In the genomic region with DNA sequence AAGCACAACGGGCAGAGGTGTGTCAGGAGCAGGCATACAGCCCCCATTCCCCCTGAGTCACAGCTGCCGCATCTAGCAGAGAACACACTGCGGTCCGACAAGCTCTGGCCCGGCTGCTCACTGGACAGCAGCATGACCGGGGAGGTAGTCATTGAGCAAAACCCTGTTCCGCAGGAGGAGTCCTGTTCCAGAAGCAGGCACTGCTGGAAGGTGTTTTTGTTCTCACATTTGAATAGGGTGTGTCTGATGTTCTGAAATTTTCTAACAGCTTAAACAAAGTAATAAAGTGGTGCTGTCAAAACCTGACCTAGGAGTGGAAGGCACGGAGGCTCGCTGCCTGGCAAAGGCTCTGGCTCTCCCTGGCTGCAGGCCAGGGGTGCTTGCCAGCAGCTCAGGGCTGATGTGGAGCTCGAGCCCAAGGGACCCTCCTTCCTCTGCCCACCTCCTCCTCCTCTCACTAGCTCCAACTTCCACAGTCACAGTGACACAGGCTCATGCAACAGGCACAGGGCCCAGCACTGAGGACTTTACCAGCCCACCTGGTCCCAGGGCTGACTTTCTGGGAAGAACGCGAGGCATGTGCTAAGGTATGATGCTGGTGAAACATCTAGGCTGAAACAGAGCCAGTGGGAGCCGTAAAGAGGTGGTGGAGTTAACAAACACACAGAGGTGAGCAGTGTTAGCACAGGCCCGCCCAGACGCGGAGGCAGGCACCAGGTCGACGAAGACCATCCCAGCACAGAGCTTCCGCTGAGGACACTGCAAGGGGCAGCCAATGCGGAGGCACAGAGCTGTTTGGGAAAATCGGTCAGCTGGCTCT, we compare ENCODE assay signal across 12 cellular contexts.
DNase-seq lines count a peak whose midpoint lies in the region; ATAC-seq and TF ChIP-seq lines count a peak whose summit lies in the region.
"Had no signal": no experiment of that assay in that cellular context is flagged by ENCODE, and none has a peak within 500 bp of the region (broad histone marks: within the 10 kb centered on the region; RNA-seq: fewer than 3 reads in every experiment).

No MANE protein-coding gene starts in this region.

- ATAC-seq in left lung (peak; percentile 77), GM21360 (IDR thresholded peaks at IDR 0.05; ENCODE audit: unreplicated experiment) (no peak)
- ATAC-seq: WTC11 had no signal

- peak overlapping the region; percentile 77 for H3K27ac Mint-ChIP-seq in activated CD4-positive, alpha-beta T cell treated with anti-CD3 and anti-CD28 coated beads, Interleukin-2, amount 10 ng/mL, durations not matched to agents 7 days and 5 days
- H3K27ac Mint-ChIP-seq: HFFc6, WTC11 had no signal

- H3K4me3 Mint-ChIP-seq in activated CD4-positive, alpha-beta T cell treated with anti-CD3 and anti-CD28 coated beads, Interleukin-2, amount 10 ng/mL, durations not matched to agents 7 days and 5 days, result peak overlapping the region; percentile 28
- H3K4me3 Mint-ChIP-seq: HFFc6, WTC11 had no signal

- intact Hi-C loops in adrenal gland (cut with DNase I), result loop anchor here in 1 of 2 donors (10.0 kb wide), 1 partner anchor 160 kb away; no protein-coding TSS in a partner anchor
- intact Hi-C loops in left lung (cut with DNase I), result no loop called here
- intact Hi-C loops in testis (cut with DNase I; ENCODE audit: low total_unique reads), result no loop called here

- H3K4me1 Mint-ChIP-seq in activated CD4-positive, alpha-beta T cell treated with anti-CD3 and anti-CD28 coated beads, Interleukin-2, amount 10 ng/mL, durations not matched to agents 7 days and 5 days, result peaks cover 46% of the 10 kb centered on the region

- no peaks in the 10 kb centered on the region for H3K9me3 Mint-ChIP-seq in activated CD4-positive, alpha-beta T cell treated with anti-CD3 and anti-CD28 coated beads, Interleukin-2, amount 10 ng/mL, durations not matched to agents 7 days and 5 days
- H3K9me3 Mint-ChIP-seq: HFFc6, WTC11 had no signal

- peaks cover 0 to 70% of the 10 kb centered on the region in 2 donors for H3K36me3 ChIP-seq in adrenal gland (replicated peaks in 1 of 2)
- peaks cover 6 to 84% of the 10 kb centered on the region in 2 donors for H3K36me3 ChIP-seq in left lung
- no peaks in the 10 kb centered on the region for H3K36me3 ChIP-seq in testis (ENCODE audit: low read depth, missing control alignments)

- H3K4me3 ChIP-seq in adrenal gland (no peak overlapping the region), left lung (no peak overlapping the region), testis (no peak overlapping the region)

- no peak for DNase-seq in activated CD4-positive, alpha-beta T cell treated with anti-CD3 and anti-CD28 coated beads, Interleukin-2, amount 10 ng/mL, durations not matched to agents 7 days and 5 days
- DNase-seq in activated CD4-positive, alpha-beta T cell treated with anti-CD3 and anti-CD28 coated beads, Interleukin-2, amount 50 U/mL, for 48 hours, result no peak
- DNase-seq in adrenal gland, result peak in 6 of 7 donors; percentile 45 to 64 (median 51)
- DNase-seq in left lung, result peak in 1 of 2 donors; percentile 50
- DNase-seq in testis, result peak; percentile 65
- no peak for DNase-seq in NCI-H446 treated with DMSO at 0.1 percent for 48 hours (lab: John Stamatoyannopoulos, UW)
- DNase-seq in HUDEP-2 (lab: John Stamatoyannopoulos, UW; ENCODE audit: unreplicated experiment in 76 of 76), result no peak
- DNase-seq: foreskin melanocyte, GF-D8, HFFc6 had no signal

- TF ChIP-seq CTCF in adrenal gland (IDR thresholded peaks at IDR 0.05) (no peak), left lung (IDR thresholded peaks at IDR 0.05) (no peak), testis (IDR thresholded peaks at IDR 0.05) (no peak)

- H3K9me3 ChIP-seq in adrenal gland (replicated peaks in 1 of 3), result no peaks in the 10 kb centered on the region
- H3K9me3 ChIP-seq in left lung, result no peaks in the 10 kb centered on the region
- H3K9me3 ChIP-seq in testis, result no peaks in the 10 kb centered on the region

- CTCF ChIA-PET in activated CD4-positive, alpha-beta T cell treated with anti-CD3 and anti-CD28 coated beads, Interleukin-2, amount 10 ng/mL, durations not matched to agents 7 days and 5 days (lab: Charles Lee), result interaction anchor here (1.0 to 4.1 kb wide), 11 partner anchors 9 to 587 kb away, joined by 3 to 18 read pairs (median 3); no protein-coding TSS in a partner anchor

- 73 to 78% (median 74%) methylated on average over 21 of the region's 21 CpGs for WGBS in adrenal gland, 4 donors
- WGBS in testis, 2 donors, result 68 to 70% methylated on average over 17 to 21 of the region's 21 CpGs

- peaks cover 65% of the 10 kb centered on the region for H3K36me3 Mint-ChIP-seq in activated CD4-positive, alpha-beta T cell treated with anti-CD3 and anti-CD28 coated beads, Interleukin-2, amount 10 ng/mL, durations not matched to agents 7 days and 5 days (ENCODE audit: low read depth)

- H3K27me3 Mint-ChIP-seq in activated CD4-positive, alpha-beta T cell treated with anti-CD3 and anti-CD28 coated beads, Interleukin-2, amount 10 ng/mL, durations not matched to agents 7 days and 5 days, result no peaks in the 10 kb centered on the region

- peak overlapping the region in 1 of 5 donors; percentile 12 for H3K27ac ChIP-seq in adrenal gland
- H3K27ac ChIP-seq in left lung, result peak overlapping the region in 1 of 2 donors; percentile 13
- H3K27ac ChIP-seq in testis, result no peak overlapping the region

- POLR2A ChIA-PET in activated CD4-positive, alpha-beta T cell treated with anti-CD3 and anti-CD28 coated beads, Interleukin-2, amount 10 ng/mL, durations not matched to agents 7 days and 5 days (lab: Charles Lee), result interaction anchor here (0.9 kb wide), 2 partner anchors 172 to 190 kb away, joined by 3 to 4 read pairs; no protein-coding TSS in a partner anchor

- TF ChIP-seq POLR2A in adrenal gland (IDR thresholded peaks at IDR 0.05) (no peak), testis (IDR thresholded peaks at IDR 0.05) (no peak)

- H3K27me3 ChIP-seq in adrenal gland, result no peaks in the 10 kb centered on the region
- no peaks in the 10 kb centered on the region for H3K27me3 ChIP-seq in left lung
- H3K27me3 ChIP-seq in testis, result no peaks in the 10 kb centered on the region

- no peaks in the 10 kb centered on the region for H3K4me1 ChIP-seq in adrenal gland (replicated peaks in 1 of 2)
- H3K4me1 ChIP-seq in left lung, result peaks cover 8 to 26% of the 10 kb centered on the region in 2 donors
- H3K4me1 ChIP-seq in testis, result peaks cover 14% of the 10 kb centered on the region

Comparison
In these comparisons a context has a peak if more than half of its experiments do, and no peak if none do; other contexts are left out.
1. DNase-seq: peak in adrenal gland (6 of 7) and testis (single experiment); none in activated CD4-positive, alpha-beta T cell treated with anti-CD3 and anti-CD28 coated beads, Interleukin-2, amount 10 ng/mL, durations not matched to agents 7 days and 5 days (single experiment), activated CD4-positive, alpha-beta T cell treated with anti-CD3 and anti-CD28 coated beads, Interleukin-2, amount 50 U/mL, for 48 hours (0 of 2), NCI-H446 treated with DMSO at 0.1 percent for 48 hours (single experiment) and HUDEP-2 (0 of 76).